Comparison of ENCODE assay signal across 15 cellular contexts in the genomic region with DNA sequence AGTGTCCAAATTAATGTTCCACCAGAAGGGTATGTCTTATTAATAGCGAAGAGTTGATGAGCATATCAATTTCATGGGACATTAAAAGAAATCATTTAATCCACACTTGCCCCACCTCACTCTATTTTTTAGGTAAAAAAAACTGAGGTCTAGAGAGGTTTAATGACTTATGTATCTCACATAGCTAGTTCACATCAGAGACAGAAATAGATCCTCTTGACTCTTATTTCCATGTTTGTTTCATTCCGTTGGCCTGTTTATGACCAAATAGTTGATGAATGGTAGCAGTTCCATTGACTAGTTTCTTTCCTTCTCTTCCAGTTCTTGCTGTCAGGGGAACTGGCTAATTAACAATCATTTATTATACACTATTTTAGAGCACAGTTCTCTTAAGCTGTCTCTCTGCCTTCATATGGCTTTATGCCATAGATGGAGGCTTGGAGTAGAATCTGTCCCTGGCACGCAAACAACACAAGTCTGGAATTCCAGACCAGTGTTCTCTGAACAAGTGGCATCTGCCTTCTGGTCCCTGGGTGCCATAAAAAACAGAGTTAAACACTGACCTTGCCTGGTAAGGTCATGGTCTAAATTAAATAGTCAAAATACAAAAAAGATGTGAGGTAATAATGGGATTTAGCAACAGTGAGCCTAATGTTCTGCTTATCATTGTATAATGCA.
A peak's percentile ranks its signal among the peaks of the same experiment; 100 is the strongest.
DNase-seq lines count a peak whose midpoint lies in the region; ATAC-seq, FAIRE-seq and TF ChIP-seq lines count a peak whose summit lies in the region.
"Had no signal": no experiment of that assay in that cellular context is flagged by ENCODE, and none has a peak within 500 bp of the region (broad histone marks: within the 10 kb centered on the region; RNA-seq: fewer than 3 reads in every experiment).

No MANE protein-coding gene starts in this region.

- peak overlapping the region; percentile 30 for H2BK120ac ChIP-seq in IMR-90 (ENCODE audit: low read depth, low read length)

- H3K14ac ChIP-seq in IMR-90 (replicated peaks; ENCODE audit: low read depth, low read length), result peak overlapping the region; percentile 17; the same call in 1 of the 2 replicates

- H3K18ac ChIP-seq in IMR-90 (ENCODE audit: low read depth, low read length), result peak overlapping the region; percentile 45; the same call in 1 of the 2 replicates

- H3K4me2 ChIP-seq in IMR-90 (ENCODE audit: low read depth, low read length), result no peak overlapping the region

- no peak for DNase-seq in IMR-90
- peak in 2 of 5 donors; percentile 35 to 43 for DNase-seq in heart left ventricle
- no peak for DNase-seq in sigmoid colon
- DNase-seq in activated naive CD8-positive, alpha-beta T cell treated with anti-CD3 and anti-CD28 coated beads for 36 hours, result no peak
- DNase-seq in HTR-8/SVneo (ENCODE audit: insufficient read length, low spot score), result no peak
- DNase-seq in T-cell, result no peak
- DNase-seq: activated CD8-positive, alpha-beta T cell treated with anti-CD3 and anti-CD28 coated beads, Interleukin-2, amount 10 ng/mL, durations not matched to agents 7 days and 5 days; mesenchymal stem cell; MG63; NCI-H2171 treated with DMSO at 0.1 percent for 48 hours; pancreas; thyroid gland had no signal

- H2BK5ac ChIP-seq in IMR-90 (ENCODE audit: low read depth, low read length, poor library complexity, severe bottlenecking), result peak overlapping the region; percentile 57

- no peak for TF ChIP-seq EP300 in sigmoid colon (IDR thresholded peaks at IDR 0.05)

- peak overlapping the region; percentile 19; the same call in 1 of the 2 replicates for H4K91ac ChIP-seq in IMR-90 (ENCODE audit: insufficient read depth, low read depth, low read length)

- H2AFZ ChIP-seq in IMR-90 (replicated peaks; ENCODE audit: low read length, poor library complexity), result no peak overlapping the region

- peaks cover 8% of the 10 kb centered on the region for H4K20me1 ChIP-seq in IMR-90 (ENCODE audit: insufficient read depth, low read length)

- TF ChIP-seq CTCF in IMR-90 (conservative IDR thresholded peaks at IDR 0.05; ENCODE audit: low read depth, low read length) (no peak), heart left ventricle (IDR thresholded peaks at IDR 0.05) (no peak), sigmoid colon (IDR thresholded peaks at IDR 0.05) (no peak)

- peak overlapping the region; percentile 23; the same call in 1 of the 2 replicates for H2AK5ac ChIP-seq in IMR-90 (ENCODE audit: low read depth, low read length)

- H3K4me1 Mint-ChIP-seq in activated naive CD8-positive, alpha-beta T cell treated with anti-CD3 and anti-CD28 coated beads for 36 hours, result peaks cover 16% of the 10 kb centered on the region
- peaks cover 18 to 27% (median 20%) of the 10 kb centered on the region in 3 donors for H3K4me1 Mint-ChIP-seq in T-cell

- H3K9me3 ChIP-seq in IMR-90 (ENCODE audit: control insufficient read depth, insufficient read depth, low read length) (peaks cover 7% of the 10 kb centered on the region), heart left ventricle (peaks cover 0 to 19% (median 9%) of the 10 kb centered on the region in 12 donors), sigmoid colon (no peaks in the 10 kb centered on the region)
- H3K9me3 ChIP-seq: pancreas, thyroid gland had no signal

- no TSS peak for BruUV-seq in IMR-90 (replicated peaks; lab: Mats Ljungman, UMichigan)

- peaks cover 18% of the 10 kb centered on the region for H3K9me1 ChIP-seq in IMR-90 (ENCODE audit: insufficient read depth, low read length)

- H3K4me1 ChIP-seq in IMR-90 (ENCODE audit: control insufficient read depth, insufficient read depth, low read length), result peaks cover 22% of the 10 kb centered on the region
- peaks cover 3 to 54% (median 32%) of the 10 kb centered on the region in 12 donors for H3K4me1 ChIP-seq in heart left ventricle
- H3K4me1 ChIP-seq in sigmoid colon, result peaks cover 0 to 43% (median 34%) of the 10 kb centered on the region in 4 donors
- H3K4me1 ChIP-seq: pancreas, thyroid gland had no signal

- H3K56ac ChIP-seq in IMR-90 (ENCODE audit: extremely low read depth, insufficient read depth, low read length), result no peak overlapping the region; the same call in 1 of the 2 replicates

- no peak for TF ChIP-seq RAD21 in IMR-90 (IDR thresholded peaks at IDR 0.05; ENCODE audit: low read length)

- H3K36me3 ChIP-seq in IMR-90 (ENCODE audit: control insufficient read depth, insufficient read depth, low read length) (peaks cover 3% of the 10 kb centered on the region; the same call in 1 of the 2 replicates), heart left ventricle (peaks cover 0 to 7% (median 0%) of the 10 kb centered on the region in 9 donors), sigmoid colon (no peaks in the 10 kb centered on the region)
- H3K36me3 ChIP-seq: pancreas, thyroid gland had no signal

- no peak overlapping the region for H3K9ac ChIP-seq in IMR-90 (ENCODE audit: low read depth, low read length)

- WGBS in IMR-90 (ENCODE audit: extremely low coverage in 2 of 2, insufficient read length in 1 of 2), 2 experiments, result no CpG with 5 or more reads among the region's 3 CpGs
- 26 to 48% (median 38%) methylated on average over 3 of the region's 3 CpGs for WGBS in heart left ventricle, 4 donors
- 57 to 74% methylated on average over 3 of the region's 3 CpGs for WGBS in sigmoid colon, 2 donors

- CTCF ChIA-PET in IMR-90 (lab: Yijun Ruan, JAX), result no interaction called here
- CTCF ChIA-PET in T-cell (lab: Charles Lee), result interaction anchor here (1.7 to 1.9 kb wide), 2 partner anchors 9 to 10 kb away, joined by 4 to 6 read pairs; no protein-coding TSS in a partner anchor

- dilution Hi-C loops in IMR-90 (cut with HindIII; ENCODE audit: low sequenced_read_pairs, unreplicated experiment), result no loop called here

- peak overlapping the region; percentile 33 for H3K4ac ChIP-seq in IMR-90 (ENCODE audit: low read depth, low read length)

- H2BK20ac ChIP-seq in IMR-90 (ENCODE audit: low read depth, low read length), result peak overlapping the region; percentile 46; the same call in 1 of the 2 replicates

- H4K5ac ChIP-seq in IMR-90 (ENCODE audit: low read depth, low read length), result peak overlapping the region; percentile 21; the same call in 1 of the 2 replicates

- H3K4me3 Mint-ChIP-seq in activated naive CD8-positive, alpha-beta T cell treated with anti-CD3 and anti-CD28 coated beads for 36 hours, result no peak overlapping the region
- no peak overlapping the region for H3K4me3 Mint-ChIP-seq in T-cell
- H3K4me3 Mint-ChIP-seq: activated CD8-positive, alpha-beta T cell treated with anti-CD3 and anti-CD28 coated beads, Interleukin-2, amount 10 ng/mL, durations not matched to agents 7 days and 5 days had no signal

- H3K79me1 ChIP-seq in IMR-90 (ENCODE audit: low read depth in 1 of 2, low read length in 2 of 2), result peaks cover 31 to 49% of the 10 kb centered on the region in 2 experiments

- H2AK9ac ChIP-seq in IMR-90 (replicated peaks; ENCODE audit: low read depth, low read length, poor library complexity), result no peak overlapping the region

- H3K4me3 ChIP-seq in IMR-90 (ENCODE audit: insufficient read depth, low read depth, low read length), result no peak overlapping the region
- H3K4me3 ChIP-seq in heart left ventricle, result no peak overlapping the region
- H3K4me3 ChIP-seq in sigmoid colon, result no peak overlapping the region
- H3K4me3 ChIP-seq: MG63, pancreas, thyroid gland had no signal

- H3K27ac ChIP-seq in IMR-90 (ENCODE audit: insufficient read depth, low read length), result no peak overlapping the region
- H3K27ac ChIP-seq in heart left ventricle, result peak overlapping the region; percentile 18 to 91 (median 66)
- H3K27ac ChIP-seq in sigmoid colon, result peak overlapping the region in 3 of 4 donors; percentile 6 to 51 (median 27)
- H3K27ac ChIP-seq: pancreas, thyroid gland had no signal

- POLR2A ChIA-PET in IMR-90 (lab: Charles Lee; ENCODE audit: unreplicated experiment) (no interaction called here), T-cell (lab: Charles Lee) (no interaction called here)

- TF ChIP-seq POLR2A in IMR-90 (IDR thresholded peaks at IDR 0.05; ENCODE audit: low read depth, low read length) (no peak), heart left ventricle (IDR thresholded peaks at IDR 0.05) (no peak), sigmoid colon (IDR thresholded peaks at IDR 0.05) (no peak)

- 0 out of 2 replicates have a peak overlapping the region, but pooled peaks have one; percentile 38 for H3K23ac ChIP-seq in IMR-90 (ENCODE audit: low read depth, low read length)

- in situ Hi-C loops in IMR-90 (cut with MboI; ENCODE audit: low sequenced_read_pairs), result loop anchor here (10.0 kb wide), 1 partner anchor 148 kb away; no protein-coding TSS in a partner anchor

- ATAC-seq in IMR-90 (ENCODE audit: low read depth) (no peak), SK-N-SH treated with all-trans-retinoic acid at 6 μM for 48 hours (no peak), heart left ventricle (peak; percentile 69 to 80 (median 74)), T-cell (replicated peaks in 1 of 4) (no peak)
- ATAC-seq: activated CD8-positive, alpha-beta T cell treated with anti-CD3 and anti-CD28 coated beads, Interleukin-2, amount 10 ng/mL, durations not matched to agents 7 days and 5 days had no signal

- H3K9me3 Mint-ChIP-seq in activated naive CD8-positive, alpha-beta T cell treated with anti-CD3 and anti-CD28 coated beads for 36 hours, result peaks cover 9% of the 10 kb centered on the region
- H3K9me3 Mint-ChIP-seq in T-cell, result peaks cover 6 to 11% (median 6%) of the 10 kb centered on the region in 3 donors

- H3K27ac Mint-ChIP-seq in activated naive CD8-positive, alpha-beta T cell treated with anti-CD3 and anti-CD28 coated beads for 36 hours, result no peak overlapping the region
- H3K27ac Mint-ChIP-seq in T-cell, result no peak overlapping the region
- H3K27ac Mint-ChIP-seq: activated CD8-positive, alpha-beta T cell treated with anti-CD3 and anti-CD28 coated beads, Interleukin-2, amount 10 ng/mL, durations not matched to agents 7 days and 5 days; activated T-helper 2 cell treated with anti-CD3 and anti-CD28 coated beads, Interferon-gamma antibody, Interleukin-2, Interleukin-4, amounts not matched to agents 10 μg/mL and 5 μg/mL and 100 μg/mL, durations not matched to agents 14 hours and 24 hours and 36 hours had no signal

- H3K27me3 ChIP-seq in IMR-90 (ENCODE audit: control insufficient read depth, insufficient read depth, low read length) (no peaks in the 10 kb centered on the region), heart left ventricle (no peaks in the 10 kb centered on the region), sigmoid colon (no peaks in the 10 kb centered on the region)
- H3K27me3 ChIP-seq: MG63, pancreas, thyroid gland had no signal

- 0 out of 4 replicates have a peak overlapping the region, but pooled peaks of 1 of the 2 experiments have one; percentile 44 for H4K8ac ChIP-seq in IMR-90 (ENCODE audit: low read depth in 2 of 2, low read length in 2 of 2)

- no peaks in the 10 kb centered on the region for H3K27me3 Mint-ChIP-seq in activated naive CD8-positive, alpha-beta T cell treated with anti-CD3 and anti-CD28 coated beads for 36 hours
- no peaks in the 10 kb centered on the region for H3K27me3 Mint-ChIP-seq in T-cell

- intact Hi-C loops in IMR-90 (cut with micrococcal nuclease) (no loop called here), heart left ventricle (cut with DNase I) (no loop called here), sigmoid colon (cut with DNase I) (no loop called here)

- peaks cover 40% of the 10 kb centered on the region for H3K36me3 Mint-ChIP-seq in activated naive CD8-positive, alpha-beta T cell treated with anti-CD3 and anti-CD28 coated beads for 36 hours
- H3K36me3 Mint-ChIP-seq in T-cell, result peaks cover 47% of the 10 kb centered on the region

- no peak overlapping the region for H2BK15ac ChIP-seq in IMR-90 (ENCODE audit: low read depth, low read length)

- FAIRE-seq in HTR-8/SVneo (lab: Jason Lieb, UNC), result no peak
- FAIRE-seq: GM12891, pancreas had no signal

Comparison
In these comparisons a context has a peak if more than half of its experiments do, and no peak if none do; other contexts are left out.
1. ATAC-seq: peak in heart left ventricle (4 of 4); none in IMR-90 (single experiment), SK-N-SH treated with all-trans-retinoic acid at 6 μM for 48 hours (single experiment) and T-cell (0 of 4).